ENCODE assay signal across 1 cellular context in the genomic region with DNA sequence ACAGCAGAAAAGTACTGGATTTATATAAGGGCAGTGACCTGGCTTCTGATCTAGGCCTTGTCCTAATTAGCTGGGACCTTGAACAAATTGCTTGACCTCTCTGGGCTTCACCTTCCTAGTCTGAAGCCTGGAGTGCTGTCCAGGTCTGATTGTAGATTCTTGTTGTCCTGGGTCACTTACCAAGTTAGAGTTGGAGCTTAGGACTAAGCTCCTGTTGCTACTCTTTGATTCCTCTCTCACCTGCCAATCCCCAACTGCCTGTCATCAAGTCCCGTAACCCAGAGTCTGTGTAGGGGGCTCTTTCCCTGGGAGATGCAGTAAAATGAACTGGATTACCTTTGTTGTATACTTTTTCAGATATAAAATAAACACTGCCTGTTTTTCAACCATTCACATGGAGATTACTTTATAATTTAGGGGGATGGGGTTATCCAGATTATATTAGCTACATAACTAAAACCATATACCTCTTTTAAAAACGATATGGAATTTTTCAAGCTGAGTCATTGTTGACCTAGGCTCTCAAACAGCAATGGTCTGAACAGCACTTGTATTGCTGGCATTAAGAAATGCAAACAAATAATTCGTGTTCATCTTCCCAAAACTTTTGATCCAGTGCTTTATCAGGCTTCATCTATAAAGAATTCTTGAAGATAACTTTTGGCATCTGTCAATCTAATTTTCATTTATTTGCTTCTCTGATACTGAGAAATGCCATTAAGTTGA.
A peak's percentile ranks its signal among the peaks of the same experiment; 100 is the strongest.
TF ChIP-seq lines count a peak whose summit lies in the region.

No MANE protein-coding gene starts in this region.

TF ChIP-seq in SK-N-SH, 30 proteins besides CTCF, POLR2A, EP300 and RAD21 (continued from another document):
- TF ChIP-seq, protein P1, sequence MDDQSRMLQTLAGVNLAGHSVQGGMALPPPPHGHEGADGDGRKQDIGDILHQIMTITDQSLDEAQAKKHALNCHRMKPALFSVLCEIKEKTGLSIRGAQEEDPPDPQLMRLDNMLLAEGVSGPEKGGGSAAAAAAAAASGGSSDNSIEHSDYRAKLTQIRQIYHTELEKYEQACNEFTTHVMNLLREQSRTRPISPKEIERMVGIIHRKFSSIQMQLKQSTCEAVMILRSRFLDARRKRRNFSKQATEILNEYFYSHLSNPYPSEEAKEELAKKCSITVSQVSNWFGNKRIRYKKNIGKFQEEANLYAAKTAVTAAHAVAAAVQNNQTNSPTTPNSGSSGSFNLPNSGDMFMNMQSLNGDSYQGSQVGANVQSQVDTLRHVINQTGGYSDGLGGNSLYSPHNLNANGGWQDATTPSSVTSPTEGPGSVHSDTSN (IDR thresholded peaks at IDR 0.05), result peak; percentile 32; the same call in 1 of the 2 replicates
- peak; percentile 44; the same call in 1 of the 2 replicates for TF ChIP-seq FOSL2 (IDR thresholded peaks at IDR 0.05; ENCODE audit: borderline replicate concordance, low read depth)
- TF ChIP-seq, protein P2, sequence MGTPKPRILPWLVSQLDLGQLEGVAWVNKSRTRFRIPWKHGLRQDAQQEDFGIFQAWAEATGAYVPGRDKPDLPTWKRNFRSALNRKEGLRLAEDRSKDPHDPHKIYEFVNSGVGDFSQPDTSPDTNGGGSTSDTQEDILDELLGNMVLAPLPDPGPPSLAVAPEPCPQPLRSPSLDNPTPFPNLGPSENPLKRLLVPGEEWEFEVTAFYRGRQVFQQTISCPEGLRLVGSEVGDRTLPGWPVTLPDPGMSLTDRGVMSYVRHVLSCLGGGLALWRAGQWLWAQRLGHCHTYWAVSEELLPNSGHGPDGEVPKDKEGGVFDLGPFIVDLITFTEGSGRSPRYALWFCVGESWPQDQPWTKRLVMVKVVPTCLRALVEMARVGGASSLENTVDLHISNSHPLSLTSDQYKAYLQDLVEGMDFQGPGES (IDR thresholded peaks at IDR 0.05; ENCODE audit: low read depth, low read length), result no peak
- TF ChIP-seq, protein P3, sequence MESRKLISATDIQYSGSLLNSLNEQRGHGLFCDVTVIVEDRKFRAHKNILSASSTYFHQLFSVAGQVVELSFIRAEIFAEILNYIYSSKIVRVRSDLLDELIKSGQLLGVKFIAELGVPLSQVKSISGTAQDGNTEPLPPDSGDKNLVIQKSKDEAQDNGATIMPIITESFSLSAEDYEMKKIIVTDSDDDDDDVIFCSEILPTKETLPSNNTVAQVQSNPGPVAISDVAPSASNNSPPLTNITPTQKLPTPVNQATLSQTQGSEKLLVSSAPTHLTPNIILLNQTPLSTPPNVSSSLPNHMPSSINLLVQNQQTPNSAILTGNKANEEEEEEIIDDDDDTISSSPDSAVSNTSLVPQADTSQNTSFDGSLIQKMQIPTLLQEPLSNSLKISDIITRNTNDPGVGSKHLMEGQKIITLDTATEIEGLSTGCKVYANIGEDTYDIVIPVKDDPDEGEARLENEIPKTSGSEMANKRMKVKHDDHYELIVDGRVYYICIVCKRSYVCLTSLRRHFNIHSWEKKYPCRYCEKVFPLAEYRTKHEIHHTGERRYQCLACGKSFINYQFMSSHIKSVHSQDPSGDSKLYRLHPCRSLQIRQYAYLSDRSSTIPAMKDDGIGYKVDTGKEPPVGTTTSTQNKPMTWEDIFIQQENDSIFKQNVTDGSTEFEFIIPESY (IDR thresholded peaks at IDR 0.05; ENCODE audit: borderline replicate concordance, low read depth), result no peak
- TF ChIP-seq CHD2 (IDR thresholded peaks at IDR 0.05; ENCODE audit: low read length, partially characterized antibody), result no peak
- TF ChIP-seq, protein P4, sequence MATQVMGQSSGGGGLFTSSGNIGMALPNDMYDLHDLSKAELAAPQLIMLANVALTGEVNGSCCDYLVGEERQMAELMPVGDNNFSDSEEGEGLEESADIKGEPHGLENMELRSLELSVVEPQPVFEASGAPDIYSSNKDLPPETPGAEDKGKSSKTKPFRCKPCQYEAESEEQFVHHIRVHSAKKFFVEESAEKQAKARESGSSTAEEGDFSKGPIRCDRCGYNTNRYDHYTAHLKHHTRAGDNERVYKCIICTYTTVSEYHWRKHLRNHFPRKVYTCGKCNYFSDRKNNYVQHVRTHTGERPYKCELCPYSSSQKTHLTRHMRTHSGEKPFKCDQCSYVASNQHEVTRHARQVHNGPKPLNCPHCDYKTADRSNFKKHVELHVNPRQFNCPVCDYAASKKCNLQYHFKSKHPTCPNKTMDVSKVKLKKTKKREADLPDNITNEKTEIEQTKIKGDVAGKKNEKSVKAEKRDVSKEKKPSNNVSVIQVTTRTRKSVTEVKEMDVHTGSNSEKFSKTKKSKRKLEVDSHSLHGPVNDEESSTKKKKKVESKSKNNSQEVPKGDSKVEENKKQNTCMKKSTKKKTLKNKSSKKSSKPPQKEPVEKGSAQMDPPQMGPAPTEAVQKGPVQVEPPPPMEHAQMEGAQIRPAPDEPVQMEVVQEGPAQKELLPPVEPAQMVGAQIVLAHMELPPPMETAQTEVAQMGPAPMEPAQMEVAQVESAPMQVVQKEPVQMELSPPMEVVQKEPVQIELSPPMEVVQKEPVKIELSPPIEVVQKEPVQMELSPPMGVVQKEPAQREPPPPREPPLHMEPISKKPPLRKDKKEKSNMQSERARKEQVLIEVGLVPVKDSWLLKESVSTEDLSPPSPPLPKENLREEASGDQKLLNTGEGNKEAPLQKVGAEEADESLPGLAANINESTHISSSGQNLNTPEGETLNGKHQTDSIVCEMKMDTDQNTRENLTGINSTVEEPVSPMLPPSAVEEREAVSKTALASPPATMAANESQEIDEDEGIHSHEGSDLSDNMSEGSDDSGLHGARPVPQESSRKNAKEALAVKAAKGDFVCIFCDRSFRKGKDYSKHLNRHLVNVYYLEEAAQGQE (IDR thresholded peaks at IDR 0.05; ENCODE audit: low read depth, low read length), result no peak
